Comparison of ENCODE assay signal across 1 cellular context in the genomic region with DNA sequence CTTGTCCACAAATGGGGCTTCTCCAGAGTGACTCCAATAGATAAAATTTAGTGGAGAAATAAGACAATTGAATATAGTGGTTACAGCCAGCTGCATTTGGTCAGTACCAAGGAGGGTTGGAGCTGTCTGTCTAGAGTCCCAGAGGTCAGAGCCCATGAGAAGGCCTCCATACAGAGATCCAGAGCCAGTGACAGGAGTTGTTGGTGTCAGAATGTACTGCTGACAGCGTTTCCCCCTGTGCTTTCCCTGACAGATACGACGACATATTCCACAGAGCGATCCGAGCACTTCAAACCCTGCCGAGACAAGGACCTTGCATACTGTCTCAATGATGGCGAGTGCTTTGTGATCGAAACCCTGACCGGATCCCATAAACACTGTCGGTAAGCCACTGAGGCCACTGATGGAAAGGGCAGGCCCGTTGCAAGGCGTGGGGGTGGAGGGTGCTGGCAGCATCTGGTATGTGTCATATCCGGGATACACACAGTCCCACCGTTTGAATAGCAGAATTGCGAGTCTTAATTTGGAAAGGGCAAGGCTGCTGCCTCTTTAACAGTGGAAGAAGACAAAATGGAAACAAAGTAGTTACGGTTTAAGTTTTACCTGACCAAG.
TF ChIP-seq lines count a peak whose summit lies in the region.

No MANE protein-coding gene starts in this region.

TF ChIP-seq in WTC11, 78 proteins besides CTCF, POLR2A, EP300 and RAD21 (continued from another document):
- TF ChIP-seq NFATC4 (CRISPR knock-in tag; IDR thresholded peaks at IDR 0.05), result no peak
- no peak for TF ChIP-seq NFYB (CRISPR knock-in tag; conservative IDR thresholded peaks at IDR 0.05; ENCODE audit: low read depth)
- TF ChIP-seq, protein P1, sequence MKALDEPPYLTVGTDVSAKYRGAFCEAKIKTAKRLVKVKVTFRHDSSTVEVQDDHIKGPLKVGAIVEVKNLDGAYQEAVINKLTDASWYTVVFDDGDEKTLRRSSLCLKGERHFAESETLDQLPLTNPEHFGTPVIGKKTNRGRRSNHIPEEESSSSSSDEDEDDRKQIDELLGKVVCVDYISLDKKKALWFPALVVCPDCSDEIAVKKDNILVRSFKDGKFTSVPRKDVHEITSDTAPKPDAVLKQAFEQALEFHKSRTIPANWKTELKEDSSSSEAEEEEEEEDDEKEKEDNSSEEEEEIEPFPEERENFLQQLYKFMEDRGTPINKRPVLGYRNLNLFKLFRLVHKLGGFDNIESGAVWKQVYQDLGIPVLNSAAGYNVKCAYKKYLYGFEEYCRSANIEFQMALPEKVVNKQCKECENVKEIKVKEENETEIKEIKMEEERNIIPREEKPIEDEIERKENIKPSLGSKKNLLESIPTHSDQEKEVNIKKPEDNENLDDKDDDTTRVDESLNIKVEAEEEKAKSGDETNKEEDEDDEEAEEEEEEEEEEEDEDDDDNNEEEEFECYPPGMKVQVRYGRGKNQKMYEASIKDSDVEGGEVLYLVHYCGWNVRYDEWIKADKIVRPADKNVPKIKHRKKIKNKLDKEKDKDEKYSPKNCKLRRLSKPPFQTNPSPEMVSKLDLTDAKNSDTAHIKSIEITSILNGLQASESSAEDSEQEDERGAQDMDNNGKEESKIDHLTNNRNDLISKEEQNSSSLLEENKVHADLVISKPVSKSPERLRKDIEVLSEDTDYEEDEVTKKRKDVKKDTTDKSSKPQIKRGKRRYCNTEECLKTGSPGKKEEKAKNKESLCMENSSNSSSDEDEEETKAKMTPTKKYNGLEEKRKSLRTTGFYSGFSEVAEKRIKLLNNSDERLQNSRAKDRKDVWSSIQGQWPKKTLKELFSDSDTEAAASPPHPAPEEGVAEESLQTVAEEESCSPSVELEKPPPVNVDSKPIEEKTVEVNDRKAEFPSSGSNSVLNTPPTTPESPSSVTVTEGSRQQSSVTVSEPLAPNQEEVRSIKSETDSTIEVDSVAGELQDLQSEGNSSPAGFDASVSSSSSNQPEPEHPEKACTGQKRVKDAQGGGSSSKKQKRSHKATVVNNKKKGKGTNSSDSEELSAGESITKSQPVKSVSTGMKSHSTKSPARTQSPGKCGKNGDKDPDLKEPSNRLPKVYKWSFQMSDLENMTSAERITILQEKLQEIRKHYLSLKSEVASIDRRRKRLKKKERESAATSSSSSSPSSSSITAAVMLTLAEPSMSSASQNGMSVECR (CRISPR knock-in tag; IDR thresholded peaks at IDR 0.05; ENCODE audit: borderline replicate concordance), result no peak
- no peak for TF ChIP-seq MXD4 (CRISPR knock-in tag; IDR thresholded peaks at IDR 0.05; ENCODE audit: borderline replicate concordance)
- TF ChIP-seq, protein P2, sequence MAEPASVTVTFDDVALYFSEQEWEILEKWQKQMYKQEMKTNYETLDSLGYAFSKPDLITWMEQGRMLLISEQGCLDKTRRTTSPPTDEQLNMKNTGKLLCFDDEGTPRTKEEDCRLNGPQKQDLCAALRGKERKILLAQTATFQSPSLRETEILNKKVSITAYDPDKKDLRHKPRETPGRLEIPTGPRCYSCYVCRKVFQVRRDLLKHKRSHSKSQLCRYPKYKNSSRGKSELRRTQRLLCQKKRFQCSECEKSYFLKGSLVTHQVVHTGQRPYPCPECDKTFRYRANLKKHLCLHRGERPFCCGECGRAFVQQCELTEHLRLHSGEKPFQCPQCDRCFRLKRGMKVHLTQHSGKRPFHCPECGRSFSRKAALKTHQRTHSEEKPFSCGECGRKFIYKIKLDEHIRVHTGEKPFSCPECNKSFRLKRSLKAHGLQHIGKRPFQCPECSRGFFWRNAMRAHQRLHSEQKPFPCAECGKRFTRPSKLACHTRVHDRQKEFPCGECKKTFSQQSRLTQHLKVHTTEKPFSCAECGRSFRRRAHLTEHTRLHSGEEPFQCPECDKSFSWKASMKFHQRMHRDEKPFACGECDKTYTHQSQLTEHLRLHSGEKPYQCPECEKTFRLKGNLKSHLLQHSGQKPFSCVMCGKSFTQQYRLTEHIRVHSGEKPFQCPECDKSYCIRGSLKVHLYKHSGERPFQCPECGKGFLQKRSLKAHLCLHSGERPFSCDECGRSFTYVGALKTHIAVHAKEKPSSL (CRISPR knock-in tag; conservative IDR thresholded peaks at IDR 0.05), result no peak
